ENCODE assay signal across 11 cellular contexts in genomic region chr3:160447544-160447943, GRCh38. TPM values are rescaled to one million over a fixed set of nuclear protein-coding genes. Genes with fewer than 3 reads are reported as not detected.
DNase-seq lines count a peak whose midpoint lies in the region; ATAC-seq, FAIRE-seq and TF ChIP-seq lines count a peak whose summit lies in the region.
"Had no signal": no experiment of that assay in that cellular context is flagged by ENCODE, and none has a peak within 500 bp of the region (broad histone marks: within the 10 kb centered on the region; RNA-seq: fewer than 3 reads in every experiment).

No MANE protein-coding gene starts in this region.

- ATAC-seq in GM12878 (no peak), gastrocnemius medialis (no peak), GM21528 (IDR thresholded peaks at IDR 0.05; ENCODE audit: low FRiP score, unreplicated experiment) (no peak)
- ATAC-seq in naive thymus-derived CD4-positive, alpha-beta T cell = no peak

- no peak overlapping the region for H2BK120ac ChIP-seq in mesendoderm (ENCODE audit: low read depth, low read length)

- 37% methylated on average over 3 of the region's 3 CpGs for WGBS in GM12878 (ENCODE audit: insufficient coverage, insufficient replicate concordance, low lambda C conversion rate, missing lambda C conversion rate)
- WGBS in mesendoderm (ENCODE audit: extremely low coverage, insufficient coverage, low lambda C conversion rate) = no CpG with 5 or more reads among the region's 3 CpGs

- TF ChIP-seq CTCF in GM12878 (IDR thresholded peaks at IDR 0.05 in 2 of 3, conservative IDR thresholded peaks at IDR 0.05 in 1 of 3; ENCODE audit: control insufficient read depth in 2 of 3, extremely low read depth in 1 of 3, insufficient read depth in 1 of 3, low read depth in 3 of 3, low read length in 3 of 3) (no peak), gastrocnemius medialis (IDR thresholded peaks at IDR 0.05 in 4 of 5, conservative IDR thresholded peaks at IDR 0.05 in 1 of 5) (no peak)

- H3K4me3 Mint-ChIP-seq in CD8-positive, alpha-beta memory T cell = peak overlapping the region in 4 of 7 donors; percentile 41 to 100 (median 74)
- peak overlapping the region in 4 of 10 donors; percentile 6 to 23 (median 16) for H3K4me3 Mint-ChIP-seq in naive thymus-derived CD4-positive, alpha-beta T cell

- H4K20me1 ChIP-seq in GM12878 (ENCODE audit: control insufficient read depth, insufficient read depth) = no peaks in the 10 kb centered on the region

- no peak overlapping the region for H4K8ac ChIP-seq in mesendoderm (ENCODE audit: low read depth, low read length)

- H3K79me2 ChIP-seq in GM12878 (ENCODE audit: control insufficient read depth, insufficient read depth, low read length) = peaks cover 73% of the 10 kb centered on the region
- peaks cover 38% of the 10 kb centered on the region for H3K79me2 ChIP-seq in mesendoderm (ENCODE audit: control insufficient read depth, insufficient read depth, low read length)

- peak overlapping the region; percentile 93 for H3K4me2 ChIP-seq in GM12878 (ENCODE audit: control insufficient read depth, insufficient read depth)
- H3K4me2 ChIP-seq in mesendoderm (ENCODE audit: low read length) = no peak overlapping the region

- intact Hi-C loops in GM12878 (cut with micrococcal nuclease; ENCODE audit: unreplicated experiment) (loop anchor here (5.0 kb wide), 1 partner anchor 225 kb away; no protein-coding TSS in a partner anchor), gastrocnemius medialis (cut with DNase I; ENCODE audit: low total_unique reads) (no loop called here)
- intact Hi-C loops in naive thymus-derived CD4-positive, alpha-beta T cell (cut with micrococcal nuclease) = loop anchor here in 1 of 2 donors (10.0 kb wide), 1 partner anchor 927 kb away; the partner anchor contains the start of gene SPTSSB

- H3K4me1 Mint-ChIP-seq in CD8-positive, alpha-beta memory T cell = peaks cover 40 to 71% (median 68%) of the 10 kb centered on the region in 3 donors
- H3K4me1 Mint-ChIP-seq in naive thymus-derived CD4-positive, alpha-beta T cell = peaks cover 8 to 60% (median 50%) of the 10 kb centered on the region in 7 donors

- no peaks in the 10 kb centered on the region for H3K36me3 ChIP-seq in CD8-positive, alpha-beta memory T cell (ENCODE audit: insufficient read depth, low read length)
- H3K36me3 ChIP-seq in GM12878 (ENCODE audit: control insufficient read depth in 2 of 2, insufficient read depth in 2 of 2, low read length in 1 of 2) (peaks cover 0 to 17% of the 10 kb centered on the region in 2 experiments; a peak in 1 of 4 replicates), mesendoderm (ENCODE audit: control insufficient read depth, insufficient read depth, low read length) (no peaks in the 10 kb centered on the region), gastrocnemius medialis (no peaks in the 10 kb centered on the region)
- peaks cover 0 to 4% (median 0%) of the 10 kb centered on the region in 3 experiments for H3K36me3 ChIP-seq in naive thymus-derived CD4-positive, alpha-beta T cell (ENCODE audit: control insufficient read depth in 2 of 3, insufficient read depth in 3 of 3, low read length in 3 of 3)
- H3K36me3 ChIP-seq: stomach had no signal

- H3K27ac Mint-ChIP-seq in CD8-positive, alpha-beta memory T cell = peak overlapping the region in 1 of 8 donors; percentile 40
- peak overlapping the region in 1 of 9 donors; percentile 26 for H3K27ac Mint-ChIP-seq in naive thymus-derived CD4-positive, alpha-beta T cell

- FAIRE-seq in GM12878 (lab: Jason Lieb, UNC) = no peak

- no peak overlapping the region for H3K18ac ChIP-seq in mesendoderm (ENCODE audit: low read length)

- RAD21 ChIA-PET in GM12878 (lab: Charles Lee; ENCODE audit: unreplicated experiment) = no interaction called here

- H3K9me3 Mint-ChIP-seq in CD8-positive, alpha-beta memory T cell = no peaks in the 10 kb centered on the region
- peaks cover 0 to 3% (median 0%) of the 10 kb centered on the region in 11 donors for H3K9me3 Mint-ChIP-seq in naive thymus-derived CD4-positive, alpha-beta T cell

- H3K27me3 ChIP-seq in CD8-positive, alpha-beta memory T cell (ENCODE audit: insufficient read depth, low read length, poor library complexity, severe bottlenecking) = no peaks in the 10 kb centered on the region
- H3K27me3 ChIP-seq in GM12878 (replicated peaks in 1 of 2; ENCODE audit: control insufficient read depth in 2 of 2, insufficient read depth in 2 of 2, low read length in 1 of 2) = no peaks in the 10 kb centered on the region
- no peaks in the 10 kb centered on the region for H3K27me3 ChIP-seq in mesendoderm (ENCODE audit: insufficient read depth, low read length, poor library complexity)
- H3K27me3 ChIP-seq in gastrocnemius medialis = peaks cover 27 to 42% (median 34%) of the 10 kb centered on the region in 3 donors
- no peaks in the 10 kb centered on the region for H3K27me3 ChIP-seq in naive thymus-derived CD4-positive, alpha-beta T cell (ENCODE audit: control insufficient read depth in 2 of 2, insufficient read depth in 2 of 2, low read length in 2 of 2)

- no peak overlapping the region for H3K4me3 ChIP-seq in CD8-positive, alpha-beta memory T cell (ENCODE audit: low read length)
- H3K4me3 ChIP-seq in GM12878 (peak overlapping the region; percentile 89), mesendoderm (ENCODE audit: low read length) (no peak overlapping the region), gastrocnemius medialis (no peak overlapping the region)
- no peak overlapping the region for H3K4me3 ChIP-seq in naive thymus-derived CD4-positive, alpha-beta T cell (ENCODE audit: low read length)
- H3K4me3 ChIP-seq: lung had no signal

- no peak for TF ChIP-seq RAD21 in GM12878 (IDR thresholded peaks at IDR 0.05; ENCODE audit: insufficient read depth, low read depth, low read length)

- H3K36me3 Mint-ChIP-seq in CD8-positive, alpha-beta memory T cell = peaks cover 4 to 21% (median 12%) of the 10 kb centered on the region in 3 donors
- H3K36me3 Mint-ChIP-seq in naive thymus-derived CD4-positive, alpha-beta T cell = peaks cover 4 to 40% (median 17%) of the 10 kb centered on the region in 5 donors

- no peak overlapping the region for H2AK5ac ChIP-seq in mesendoderm (ENCODE audit: low read length)

- POLR2A ChIA-PET in CD8-positive, alpha-beta memory T cell (lab: Charles Lee) = no interaction called here
- POLR2A ChIA-PET in GM12878 (lab: Charles Lee) = interaction anchor here (1.0 to 3.9 kb wide), 3 partner anchors 11 to 48 kb away, joined by 4 to 34 read pairs (median 4); partner anchors contain the start of genes IFT80 and SMC4
- POLR2A ChIA-PET in naive thymus-derived CD4-positive, alpha-beta T cell (lab: Charles Lee) = interaction anchor here (1.2 kb wide), 1 partner anchor 11 kb away, joined by 4 read pairs; no protein-coding TSS in a partner anchor

- H3K4ac ChIP-seq in mesendoderm (ENCODE audit: low read depth, low read length) = no peak overlapping the region

- H3K9ac ChIP-seq in GM12878 (ENCODE audit: control insufficient read depth, insufficient read depth, low read length) = peak overlapping the region; percentile 91
- H3K9ac ChIP-seq in mesendoderm (ENCODE audit: low read length) = peak overlapping the region; percentile 41

- no peak overlapping the region for H2BK15ac ChIP-seq in mesendoderm (replicated peaks; ENCODE audit: low read depth)

- no peaks in the 10 kb centered on the region for H3K27me3 Mint-ChIP-seq in CD8-positive, alpha-beta memory T cell
- no peaks in the 10 kb centered on the region for H3K27me3 Mint-ChIP-seq in naive thymus-derived CD4-positive, alpha-beta T cell

- H2AFZ ChIP-seq in GM12878 (ENCODE audit: control insufficient read depth, low read depth, low read length) = no peak overlapping the region; the same call in 1 of the 2 replicates

- BruUV-seq in GM12878 (replicated peaks; lab: Mats Ljungman, UMichigan) = no TSS peak

- no peak for TF ChIP-seq EP300 in GM12878 (IDR thresholded peaks at IDR 0.05; ENCODE audit: borderline replicate concordance in 1 of 2, control insufficient read depth in 1 of 2, low read depth in 2 of 2, low read length in 2 of 2)

- no peak for DNase-seq in CD8-positive, alpha-beta memory T cell
- DNase-seq in LHCN-M2 (ENCODE audit: low read depth) = peak; percentile 40
- DNase-seq in GM12878 (ENCODE audit: low read depth, low spot score) = no peak
- DNase-seq in mesendoderm = no peak
- no peak for DNase-seq in NCI-H1417 treated with DMSO at 0.1 percent for 48 hours (lab: John Stamatoyannopoulos, UW)
- no peak for DNase-seq in gastrocnemius medialis
- DNase-seq in naive thymus-derived CD4-positive, alpha-beta T cell = no peak
- DNase-seq: effector CD4-positive, alpha-beta T cell; stomach had no signal

- H3K4me1 ChIP-seq in CD8-positive, alpha-beta memory T cell (ENCODE audit: insufficient read depth, low read length) = peaks cover 18% of the 10 kb centered on the region
- H3K4me1 ChIP-seq in GM12878 (ENCODE audit: control insufficient read depth, insufficient read depth, low read length) (peaks cover 9% of the 10 kb centered on the region), mesendoderm (ENCODE audit: control insufficient read depth, low read depth, low read length) (peaks cover 4% of the 10 kb centered on the region), gastrocnemius medialis (peaks cover 0 to 7% of the 10 kb centered on the region in 2 donors)
- H3K4me1 ChIP-seq in naive thymus-derived CD4-positive, alpha-beta T cell (ENCODE audit: control insufficient read depth in 2 of 2, insufficient read depth in 2 of 2, low read length in 2 of 2) = peaks cover 10 to 14% of the 10 kb centered on the region in 2 donors

- no peak for TF ChIP-seq POLR2A in GM12878 (IDR thresholded peaks at IDR 0.05; ENCODE audit: low read depth, low read length)
- no peak for TF ChIP-seq POLR2A in gastrocnemius medialis (IDR thresholded peaks at IDR 0.05)

- in situ Hi-C loops in GM12878 (cut with MboI) (no loop called here), gastrocnemius medialis (cut with MboI; ENCODE audit: low sequenced_read_pairs in 4 of 4) (no loop called here)

- H2BK5ac ChIP-seq in mesendoderm (ENCODE audit: low read length) = no peak overlapping the region

- peaks cover 3% of the 10 kb centered on the region for H3K79me1 ChIP-seq in mesendoderm (ENCODE audit: low read length)

- CTCF ChIA-PET in CD8-positive, alpha-beta memory T cell (lab: Charles Lee) = interaction anchor here (1.1 kb wide), 1 partner anchor 33 kb away, joined by 4 read pairs; no protein-coding TSS in a partner anchor
- CTCF ChIA-PET in GM12878 (lab: Yijun Ruan, JAX) = interaction anchor here (0.5 to 3.3 kb wide), 4 partner anchors 9 to 1828 kb away, joined by 3 to 17 read pairs (median 4); no protein-coding TSS in a partner anchor
- CTCF ChIA-PET in naive thymus-derived CD4-positive, alpha-beta T cell (lab: Charles Lee) = no interaction called here

- H4K5ac ChIP-seq in mesendoderm (ENCODE audit: low read length) = no peak overlapping the region

- H3K9me3 ChIP-seq in CD8-positive, alpha-beta memory T cell (ENCODE audit: low read length) = no peaks in the 10 kb centered on the region
- H3K9me3 ChIP-seq in GM12878 (replicated peaks; ENCODE audit: control insufficient read depth, insufficient read depth, low read length) = peaks cover 5% of the 10 kb centered on the region; the same call in 2 of the 3 replicates
- H3K9me3 ChIP-seq in gastrocnemius medialis = no peaks in the 10 kb centered on the region
- H3K9me3 ChIP-seq in naive thymus-derived CD4-positive, alpha-beta T cell (ENCODE audit: control insufficient read depth in 2 of 3, low read length in 3 of 3) = no peaks in the 10 kb centered on the region

- H3K27ac ChIP-seq in CD8-positive, alpha-beta memory T cell (ENCODE audit: low read depth, low read length) = peak overlapping the region; percentile 87
- H3K27ac ChIP-seq in GM12878 (ENCODE audit: control insufficient read depth, insufficient read depth) (peak overlapping the region; percentile 13), mesendoderm (ENCODE audit: low read depth, low read length) (no peak overlapping the region), gastrocnemius medialis (no peak overlapping the region)
- H3K27ac ChIP-seq in naive thymus-derived CD4-positive, alpha-beta T cell (ENCODE audit: low read depth, low read length) = no peak overlapping the region
- H3K27ac ChIP-seq: stomach had no signal

- H3K23ac ChIP-seq in mesendoderm (ENCODE audit: low read length) = no peak overlapping the region

- H3K56ac ChIP-seq in mesendoderm (ENCODE audit: low read length) = no peak overlapping the region

- SMC1A ChIA-PET in GM12878 (lab: Charles Lee; ENCODE audit: uncharacterized antibody, unreplicated experiment) = interaction anchor here (0.7 to 7.7 kb wide), 5 partner anchors 9 to 116 kb away, joined by 3 to 73 read pairs (median 3); no protein-coding TSS in a partner anchor

RNA-seq across cellular contexts. Expression of gene TRIM59, which starts 2.0 kb away (rescaled TPM):
- 10 to 100 TPM; 30.7 to 31.4 TPM for total RNA-seq in CD8-positive, alpha-beta memory T cell
- 25.1 TPM for polyA plus RNA-seq in CD8-positive, alpha-beta memory T cell
- 33.0 and 45.5 TPM in 2 replicates for total RNA-seq in LHCN-M2 (2014; rRNA removed)
- 11.2 TPM for polyA plus RNA-seq in LHCN-M2 (2012)
- total RNA-seq in GM12878 (2013; cell fraction: nucleolus; rRNA removed) = 46.0 and 53.4 TPM in 2 replicates
- 33.5 and 41.5 TPM in 2 replicates for total RNA-seq in GM12878 (2014; rRNA removed)
- total RNA-seq in GM12878 (2014; rRNA removed; fragmentation: Illumina TruSeq; extraction: Trizol) = 38.6 and 40.2 TPM in 2 replicates
- 27.2 and 29.6 TPM in 2 replicates for total RNA-seq in GM12878 (2021)
- polyA plus RNA-seq in GM12878 (2011; ENCODE audit: low read depth) = 10.4 TPM
- polyA plus RNA-seq in GM12878 (2011; rRNA removed) = 33.1 and 43.6 TPM in 2 replicates
- polyA plus RNA-seq in GM12878 (2011; cell fraction: cytosol; rRNA removed) = 12.3 and 16.9 TPM in 2 replicates
- polyA plus RNA-seq in GM12878 (2011; cell fraction: nucleus; rRNA removed) = 10.6 and 11.0 TPM in 2 replicates
- 11.5 and 12.6 TPM in 2 replicates for polyA plus RNA-seq in GM12878 (2012)
- polyA plus RNA-seq in GM12878 (2014; fragmentation: Illumina TruSeq; extraction: Trizol) = 29.5 and 36.4 TPM in 2 replicates
- 100 to 1,000 TPM in 1 of 2 experiments, 10 to 100 TPM in 1; 28.9 to 105 TPM for polyA plus RNA-seq in GM12878 (2014; fragmentation: Nextera tagmentation; extraction: Ambion mirVana)
- polyA plus RNA-seq in GM12878 (2014; rRNA removed) = 13.0 and 14.4 TPM in 2 replicates
- 10 to 100 TPM; 57.0 to 57.8 TPM for polyA plus RNA-seq in GM12878 (2016; fragmentation: Nextera tagmentation; extraction: Ambion mirVana)
- 24.6 and 29.3 TPM in 2 replicates for polyA minus RNA-seq in GM12878 (2011; rRNA and poly(A)+ RNA removed)
- 14.7 and 21.5 TPM in 2 replicates for polyA minus RNA-seq in GM12878 (2011; cell fraction: cytosol; rRNA and poly(A)+ RNA removed)
- 13.4 and 22.3 TPM in 2 replicates for polyA minus RNA-seq in GM12878 (2011; cell fraction: nucleus; rRNA and poly(A)+ RNA removed)
- 28.6 TPM for polyA plus RNA-seq in mesendoderm (2013, experiment 1 of 2)
- polyA plus RNA-seq in mesendoderm (2013, experiment 2 of 2) = 30.5 TPM
- total RNA-seq in gastrocnemius medialis = under 1 TPM; 0.13 to 0.55 (median 0.46) TPM
- total RNA-seq in naive thymus-derived CD4-positive, alpha-beta T cell = 10 to 100 TPM in 4 of 5 experiments, 1 to 10 TPM in 1; 9.8 to 49.2 (median 17.5) TPM
- 10 to 100 TPM; 16.6 to 35.6 TPM for polyA plus RNA-seq in naive thymus-derived CD4-positive, alpha-beta T cell

RNA-seq across cellular contexts. Expression of gene SMC4, which starts 48.1 kb away (rescaled TPM):
- 100 to 1,000 TPM; 120 to 123 TPM for total RNA-seq in CD8-positive, alpha-beta memory T cell
- polyA plus RNA-seq in CD8-positive, alpha-beta memory T cell = 45.0 TPM
- total RNA-seq in LHCN-M2 (2014; rRNA removed) = 130 and 186 TPM in 2 replicates
- 27.8 TPM for polyA plus RNA-seq in LHCN-M2 (2012)
- 263 and 313 TPM in 2 replicates for total RNA-seq in GM12878 (2013; cell fraction: nucleolus; rRNA removed)
- 130 and 133 TPM in 2 replicates for total RNA-seq in GM12878 (2014; rRNA removed)
- 224 and 231 TPM in 2 replicates for total RNA-seq in GM12878 (2014; rRNA removed; fragmentation: Illumina TruSeq; extraction: Trizol)
- total RNA-seq in GM12878 (2021) = 124 and 142 TPM in 2 replicates
- polyA plus RNA-seq in GM12878 (2011; ENCODE audit: low read depth) = 32.9 TPM
- polyA plus RNA-seq in GM12878 (2011; rRNA removed) = 93.3 and 214 TPM in 2 replicates
- 37.2 and 42.5 TPM in 2 replicates for polyA plus RNA-seq in GM12878 (2011; cell fraction: cytosol; rRNA removed)
- 181 and 214 TPM in 2 replicates for polyA plus RNA-seq in GM12878 (2011; cell fraction: nucleus; rRNA removed)
- polyA plus RNA-seq in GM12878 (2012) = 59.4 and 74.4 TPM in 2 replicates
- polyA plus RNA-seq in GM12878 (2014; fragmentation: Illumina TruSeq; extraction: Trizol) = 250 and 324 TPM in 2 replicates
- polyA plus RNA-seq in GM12878 (2014; fragmentation: Nextera tagmentation; extraction: Ambion mirVana) = 100 to 1,000 TPM in 1 of 2 experiments, 10 to 100 TPM in 1; 75.6 to 127 TPM
- polyA plus RNA-seq in GM12878 (2014; rRNA removed) = 121 and 128 TPM in 2 replicates
- 100 to 1,000 TPM; 278 to 288 TPM for polyA plus RNA-seq in GM12878 (2016; fragmentation: Nextera tagmentation; extraction: Ambion mirVana)
- polyA minus RNA-seq in GM12878 (2011; rRNA and poly(A)+ RNA removed) = 37.5 and 42.8 TPM in 2 replicates
- 23.5 and 30.7 TPM in 2 replicates for polyA minus RNA-seq in GM12878 (2011; cell fraction: cytosol; rRNA and poly(A)+ RNA removed)
- 128 and 223 TPM in 2 replicates for polyA minus RNA-seq in GM12878 (2011; cell fraction: nucleus; rRNA and poly(A)+ RNA removed)
- polyA plus RNA-seq in mesendoderm (2013, experiment 1 of 2) = 263 TPM
- polyA plus RNA-seq in mesendoderm (2013, experiment 2 of 2) = 257 TPM
- total RNA-seq in gastrocnemius medialis = 10 to 100 TPM in 3 of 4 donors, 1 to 10 TPM in 1; 7.2 to 24.3 (median 14.7) TPM
- total RNA-seq in naive thymus-derived CD4-positive, alpha-beta T cell = 100 to 1,000 TPM in 1 of 5 experiments, 10 to 100 TPM in 4; 37.4 to 185 (median 47.9) TPM
- polyA plus RNA-seq in naive thymus-derived CD4-positive, alpha-beta T cell = 10 to 100 TPM; 30.1 to 36.2 TPM

RNA-seq across cellular contexts. Expression of gene IFT80, which starts 48.5 kb away (rescaled TPM):
- 10 to 100 TPM in 1 of 2 experiments, 1 to 10 TPM in 1; 9.4 to 12.9 TPM for total RNA-seq in CD8-positive, alpha-beta memory T cell
- polyA plus RNA-seq in CD8-positive, alpha-beta memory T cell = 3.0 TPM
- total RNA-seq in LHCN-M2 (2014; rRNA removed) (30.7 and 48.6 TPM in 2 replicates), GM12878 (2014; rRNA removed) (14.1 and 16.2 TPM in 2 replicates), GM12878 (2014; rRNA removed; fragmentation: Illumina TruSeq; extraction: Trizol) (20.2 and 21.5 TPM in 2 replicates), GM12878 (2021) (11.1 and 13.7 TPM in 2 replicates), gastrocnemius medialis (1 to 10 TPM; 3.9 to 7.9 (median 6.0) TPM)
- 6.7 TPM for polyA plus RNA-seq in LHCN-M2 (2012)
- 57.3 and 60.6 TPM in 2 replicates for total RNA-seq in GM12878 (2013; cell fraction: nucleolus; rRNA removed)
- polyA plus RNA-seq in GM12878 (2011; ENCODE audit: low read depth) = 7.5 TPM
- polyA plus RNA-seq in GM12878 (2011; rRNA removed) (16.2 and 29.3 TPM in 2 replicates), GM12878 (2014; fragmentation: Illumina TruSeq; extraction: Trizol) (18.4 and 27.6 TPM in 2 replicates), GM12878 (2014; fragmentation: Nextera tagmentation; extraction: Ambion mirVana) (1 to 10 TPM; 6.5 to 6.7 TPM), GM12878 (2014; rRNA removed) (14.4 and 15.4 TPM in 2 replicates), GM12878 (2016; fragmentation: Nextera tagmentation; extraction: Ambion mirVana) (10 to 100 TPM; 11.6 to 14.1 TPM)
- 4.0 and 5.1 TPM in 2 replicates for polyA plus RNA-seq in GM12878 (2011; cell fraction: cytosol; rRNA removed)
- 17.6 and 21.9 TPM in 2 replicates for polyA plus RNA-seq in GM12878 (2011; cell fraction: nucleus; rRNA removed)
- polyA plus RNA-seq in GM12878 (2012) = 9.9 and 11.7 TPM in 2 replicates
- polyA minus RNA-seq in GM12878 (2011; rRNA and poly(A)+ RNA removed) = 5.8 and 9.2 TPM in 2 replicates
- polyA minus RNA-seq in GM12878 (2011; cell fraction: cytosol; rRNA and poly(A)+ RNA removed) = 4.3 and 6.5 TPM in 2 replicates
- 18.4 and 19.2 TPM in 2 replicates for polyA minus RNA-seq in GM12878 (2011; cell fraction: nucleus; rRNA and poly(A)+ RNA removed)
- 10.7 TPM for polyA plus RNA-seq in mesendoderm (2013, experiment 1 of 2)
- polyA plus RNA-seq in mesendoderm (2013, experiment 2 of 2) = 8.9 TPM
- total RNA-seq in naive thymus-derived CD4-positive, alpha-beta T cell = 10 to 100 TPM; 19.6 to 36.2 (median 30.4) TPM
- 10 to 100 TPM in 1 of 2 donors, 1 to 10 TPM in 1; 6.3 to 10.4 TPM for polyA plus RNA-seq in naive thymus-derived CD4-positive, alpha-beta T cell

Comparison
In these comparisons a context has a peak if more than half of its experiments do, and no peak if none do; other contexts are left out.
1. H3K27ac ChIP-seq: peak in CD8-positive, alpha-beta memory T cell (single experiment) and GM12878 (single experiment); none in mesendoderm (single experiment), gastrocnemius medialis (0 of 4) and naive thymus-derived CD4-positive, alpha-beta T cell (single experiment).
2. RNA of gene TRIM59, which starts 2.0 kb away (total RNA-seq): 33.0 to 45.5 TPM in LHCN-M2, 27.2 to 53.4 TPM in GM12878, 30.7 to 31.4 TPM in CD8-positive, alpha-beta memory T cell and 9.8 to 49.2 TPM in naive thymus-derived CD4-positive, alpha-beta T cell; 0.13 to 0.55 TPM in gastrocnemius medialis; every median in the first group is over 4 times any median in the second.